30 cellular contexts compared by ENCODE assay signal in genomic region chr14:54790092-54790491, GRCh38.
"Had no signal": no experiment of that assay in that cellular context is flagged by ENCODE, and none has a peak within 500 bp of the region (broad histone marks: within the 10 kb centered on the region; RNA-seq: fewer than 3 reads in every experiment).

No MANE protein-coding gene starts in this region.

- H3K4me1 ChIP-seq: lower lobe of right lung, suprapubic skin, upper lobe of right lung had no signal

- H3K4me3 ChIP-seq: heart right ventricle, hepatocyte, lower lobe of right lung, neural progenitor cell, ovary, right atrium auricular region, right lobe of liver, smooth muscle cell, suprapubic skin, thoracic aorta, tibial artery, upper lobe of right lung had no signal

- ATAC-seq: heart right ventricle; left cardiac atrium; left lobe of liver; lower lobe of right lung; natural killer cell; right lobe of liver; stimulated activated effector memory CD8-positive, alpha-beta T cell treated with anti-CD3 and anti-CD28 coated beads, Interleukin-12 subunit alpha, Interleukin-12 subunit beta, amount 100 ng/mL, for 72 hours; upper lobe of right lung had no signal

- H3K36me3 ChIP-seq: neural progenitor cell, ovary had no signal

- H3K27ac Mint-ChIP-seq: mesothelial cell of epicardium; naive B cell; natural killer cell; nephron progenitor cell; neural progenitor cell; progenitor cell of endocrine pancreas; stimulated activated effector memory CD8-positive, alpha-beta T cell treated with anti-CD3 and anti-CD28 coated beads, Interleukin-12 subunit alpha, Interleukin-12 subunit beta, amount 100 ng/mL, for 72 hours; stimulated activated naive CD8-positive, alpha-beta T cell treated with anti-CD3 and anti-CD28 coated beads, Interleukin-15, Interleukin-2, amounts not matched to agents 100 ng/mL and 50 ng/mL, for 24 hours had no signal

- H3K9me3 ChIP-seq: ovary, right lobe of liver, suprapubic skin, thoracic aorta, upper lobe of right lung had no signal

- H3K27me3 Mint-ChIP-seq: naive B cell; progenitor cell of endocrine pancreas; stimulated activated naive CD8-positive, alpha-beta T cell treated with anti-CD3 and anti-CD28 coated beads, Interleukin-15, Interleukin-2, amounts not matched to agents 100 ng/mL and 50 ng/mL, for 24 hours had no signal

- H3K9me3 Mint-ChIP-seq: mesothelial cell of epicardium; natural killer cell; stimulated activated effector memory CD8-positive, alpha-beta T cell treated with anti-CD3 and anti-CD28 coated beads, Interleukin-12 subunit alpha, Interleukin-12 subunit beta, amount 100 ng/mL, for 72 hours; stimulated activated naive CD8-positive, alpha-beta T cell treated with anti-CD3 and anti-CD28 coated beads, Interleukin-15, Interleukin-2, amounts not matched to agents 100 ng/mL and 50 ng/mL, for 24 hours had no signal

- H3K4me3 Mint-ChIP-seq: mesothelial cell of epicardium; naive B cell; natural killer cell; nephron progenitor cell; neural progenitor cell; stimulated activated effector memory CD8-positive, alpha-beta T cell treated with anti-CD3 and anti-CD28 coated beads, Interleukin-12 subunit alpha, Interleukin-12 subunit beta, amount 100 ng/mL, for 72 hours; stimulated activated naive CD8-positive, alpha-beta T cell treated with anti-CD3 and anti-CD28 coated beads, Interleukin-15, Interleukin-2, amounts not matched to agents 100 ng/mL and 50 ng/mL, for 24 hours had no signal

- H3K27me3 ChIP-seq: heart right ventricle, hepatocyte, neural progenitor cell, ovary, right atrium auricular region, right lobe of liver, suprapubic skin, tibial artery, upper lobe of right lung had no signal

- H3K36me3 Mint-ChIP-seq: natural killer cell; stimulated activated effector memory CD8-positive, alpha-beta T cell treated with anti-CD3 and anti-CD28 coated beads, Interleukin-12 subunit alpha, Interleukin-12 subunit beta, amount 100 ng/mL, for 72 hours had no signal

- DNase-seq: heart right ventricle; kidney glomerular epithelial cell; left cardiac atrium; lower lobe of right lung; mammary epithelial cell; mesendoderm; naive B cell; natural killer cell; nephron progenitor cell; ovary; stimulated activated CD4-positive, alpha-beta T cell treated with anti-CD3 and anti-CD28 coated beads, Interleukin-12 subunit alpha, Interleukin-12 subunit beta, amount 100 ng/mL, for 4 hours; stimulated activated CD4-positive, alpha-beta T cell treated with anti-CD3 and anti-CD28 coated beads, Interleukin-15, amount 100 ng/mL, for 24 hours; stimulated activated CD4-positive, alpha-beta T cell treated with anti-CD3 and anti-CD28 coated beads, Interleukin-2, amount 100 ng/mL, for 24 hours; stimulated activated CD4-positive, alpha-beta T cell treated with anti-CD3 and anti-CD28 coated beads, Interleukin-4, amount 100 ng/mL, for 1 hour; stimulated activated naive CD4-positive, alpha-beta T cell; tibial artery; trophoblast cell; upper lobe of right lung had no signal

- H3K27ac ChIP-seq: hepatocyte, lower lobe of right lung, neural progenitor cell, ovary, right lobe of liver, suprapubic skin, thoracic aorta, tibial artery, upper lobe of right lung had no signal

- H3K4me1 Mint-ChIP-seq: mesothelial cell of epicardium; naive B cell; natural killer cell; stimulated activated effector memory CD8-positive, alpha-beta T cell treated with anti-CD3 and anti-CD28 coated beads, Interleukin-12 subunit alpha, Interleukin-12 subunit beta, amount 100 ng/mL, for 72 hours had no signal
